In genomic region chr2:235577404-235578330, GRCh38 we compare ENCODE assay signal across 10 cellular contexts.
DNase-seq lines count a peak whose midpoint lies in the region; ATAC-seq and TF ChIP-seq lines count a peak whose summit lies in the region.
"Had no signal": no experiment of that assay in that cellular context is flagged by ENCODE, and none has a peak within 500 bp of the region (broad histone marks: within the 10 kb centered on the region; RNA-seq: fewer than 3 reads in every experiment).

No MANE protein-coding gene starts in this region.

- H3K4me1 ChIP-seq in body of pancreas = peaks cover 25% of the 10 kb centered on the region
- peaks cover 17% of the 10 kb centered on the region; the same call in 1 of the 2 replicates for H3K4me1 ChIP-seq in iPS-20b (ENCODE audit: insufficient read depth, low read length)

- H3K4me3 ChIP-seq in body of pancreas (no peak overlapping the region), iPS-20b (ENCODE audit: low read length) (no peak overlapping the region; the same call in 1 of the 2 replicates)

- H3K9me3 ChIP-seq in body of pancreas = no peaks in the 10 kb centered on the region
- no peaks in the 10 kb centered on the region for H3K9me3 ChIP-seq in iPS-20b (ENCODE audit: insufficient read depth, low read depth, low read length)

- DNase-seq in HuH-7 (ENCODE audit: low spot score) (peak; percentile 66), body of pancreas (peak in 3 of 4 donors; percentile 28 to 35 (median 32)), renal cortical epithelial cell (ENCODE audit: low read depth) (peak; percentile 47), DMS53 treated with DMSO at 0.1 percent for 48 hours (lab: John Stamatoyannopoulos, UW; ENCODE audit: unreplicated experiment) (no peak), NCI-H524 (lab: John Stamatoyannopoulos, UW) (no peak)
- DNase-seq in stimulated activated naive CD8-positive, alpha-beta T cell treated with anti-CD3 and anti-CD28 coated beads, Interleukin-15, Interleukin-2, amounts not matched to agents 100 U/mL and 50 U/mL, for 24 hours = no peak
- no peak for DNase-seq in activated CD8-positive, alpha-beta T cell treated with anti-CD3 and anti-CD28 coated beads, Interleukin-2, amount 10 ng/mL, durations not matched to agents 7 days and 5 days
- DNase-seq: NCI-H1048, T-cell had no signal

- no peaks in the 10 kb centered on the region for H3K4me1 Mint-ChIP-seq in activated CD8-positive, alpha-beta T cell treated with anti-CD3 and anti-CD28 coated beads, Interleukin-2, amount 10 ng/mL, durations not matched to agents 7 days and 5 days (ENCODE audit: low read depth)
- H3K4me1 Mint-ChIP-seq: T-cell had no signal

- H3K27ac ChIP-seq in body of pancreas = peak overlapping the region in 3 of 4 donors; percentile 27 to 55 (median 45)
- H3K27ac ChIP-seq in iPS-20b (ENCODE audit: low read length) = no peak overlapping the region

- CTCF ChIA-PET in activated CD8-positive, alpha-beta T cell treated with anti-CD3 and anti-CD28 coated beads, Interleukin-2, amount 10 ng/mL, durations not matched to agents 7 days and 5 days (lab: Charles Lee) = no interaction called here

- no peak for TF ChIP-seq CTCF in body of pancreas (IDR thresholded peaks at IDR 0.05)

- TF ChIP-seq POLR2A in body of pancreas (IDR thresholded peaks at IDR 0.05) = no peak

- no peaks in the 10 kb centered on the region for H3K27me3 Mint-ChIP-seq in activated CD8-positive, alpha-beta T cell treated with anti-CD3 and anti-CD28 coated beads, Interleukin-2, amount 10 ng/mL, durations not matched to agents 7 days and 5 days (ENCODE audit: low read depth)

- no peak overlapping the region for H3K4me3 Mint-ChIP-seq in activated CD8-positive, alpha-beta T cell treated with anti-CD3 and anti-CD28 coated beads, Interleukin-2, amount 10 ng/mL, durations not matched to agents 7 days and 5 days
- H3K4me3 Mint-ChIP-seq: T-cell had no signal

- intact Hi-C loops in body of pancreas (cut with DNase I) = no loop called here

- peak overlapping the region; percentile 34; the same call in 1 of the 2 replicates for H3K9ac ChIP-seq in iPS-20b (ENCODE audit: low read depth, low read length)

- ATAC-seq in body of pancreas = peak; percentile 63
- no peak for ATAC-seq in stimulated activated naive CD8-positive, alpha-beta T cell treated with anti-CD3 and anti-CD28 coated beads, Interleukin-15, Interleukin-2, amounts not matched to agents 100 U/mL and 50 U/mL, for 24 hours
- ATAC-seq in activated CD8-positive, alpha-beta T cell treated with anti-CD3 and anti-CD28 coated beads, Interleukin-2, amount 10 ng/mL, durations not matched to agents 7 days and 5 days = no peak
- ATAC-seq: T-cell had no signal

- H3K36me3 Mint-ChIP-seq in activated CD8-positive, alpha-beta T cell treated with anti-CD3 and anti-CD28 coated beads, Interleukin-2, amount 10 ng/mL, durations not matched to agents 7 days and 5 days (ENCODE audit: low read depth) = no peaks in the 10 kb centered on the region
- H3K36me3 Mint-ChIP-seq: T-cell had no signal

- H3K27me3 ChIP-seq in body of pancreas (no peaks in the 10 kb centered on the region), iPS-20b (ENCODE audit: insufficient read depth, low read length) (no peaks in the 10 kb centered on the region)

- POLR2A ChIA-PET in activated CD8-positive, alpha-beta T cell treated with anti-CD3 and anti-CD28 coated beads, Interleukin-2, amount 10 ng/mL, durations not matched to agents 7 days and 5 days (lab: Charles Lee) = no interaction called here

- no peak overlapping the region for H3K27ac Mint-ChIP-seq in activated CD8-positive, alpha-beta T cell treated with anti-CD3 and anti-CD28 coated beads, Interleukin-2, amount 10 ng/mL, durations not matched to agents 7 days and 5 days
- H3K27ac Mint-ChIP-seq: T-cell had no signal

- H3K36me3 ChIP-seq in body of pancreas (replicated peaks in 1 of 2; ENCODE audit: insufficient read depth in 1 of 2, low read depth in 2 of 2) (no peaks in the 10 kb centered on the region), iPS-20b (ENCODE audit: insufficient read depth, low read depth, low read length) (no peaks in the 10 kb centered on the region)

- 61 to 62% methylated on average over 16 to 28 of the region's 28 CpGs for WGBS in body of pancreas, 2 donors

- no peaks in the 10 kb centered on the region for H3K9me3 Mint-ChIP-seq in activated CD8-positive, alpha-beta T cell treated with anti-CD3 and anti-CD28 coated beads, Interleukin-2, amount 10 ng/mL, durations not matched to agents 7 days and 5 days (ENCODE audit: insufficient read depth)
- H3K9me3 Mint-ChIP-seq: T-cell had no signal

Comparison
In these comparisons a context has a peak if more than half of its experiments do, and no peak if none do; other contexts are left out.
1. DNase-seq: peak in HuH-7 (single experiment), body of pancreas (3 of 4) and renal cortical epithelial cell (single experiment); none in DMS53 treated with DMSO at 0.1 percent for 48 hours (single experiment), NCI-H524 (0 of 2), stimulated activated naive CD8-positive, alpha-beta T cell treated with anti-CD3 and anti-CD28 coated beads, Interleukin-15, Interleukin-2, amounts not matched to agents 100 U/mL and 50 U/mL, for 24 hours (single experiment) and activated CD8-positive, alpha-beta T cell treated with anti-CD3 and anti-CD28 coated beads, Interleukin-2, amount 10 ng/mL, durations not matched to agents 7 days and 5 days (single experiment).